In genomic region chr18:2883137-2883671, GRCh38 we compare ENCODE assay signal across 8 cellular contexts. TPM values are rescaled to one million over a fixed set of nuclear protein-coding genes. Genes with fewer than 3 reads are reported as not detected.
DNase-seq lines count a peak whose midpoint lies in the region; FAIRE-seq and TF ChIP-seq lines count a peak whose summit lies in the region.

No MANE protein-coding gene starts in this region.

- peak; percentile 88 for FAIRE-seq in urothelium cell line (lab: Jason Lieb, UNC)

- H3K4me1 ChIP-seq in esophagus muscularis mucosa (peaks cover 6 to 23% (median 17%) of the 10 kb centered on the region in 4 donors), BE2C (no peaks in the 10 kb centered on the region), colonic mucosa (no peaks in the 10 kb centered on the region)

- intact Hi-C loops in esophagus muscularis mucosa (cut with DNase I) (no loop called here), colonic mucosa (cut with DNase I) (no loop called here)

- TF ChIP-seq POLR2A in esophagus muscularis mucosa (IDR thresholded peaks at IDR 0.05; ENCODE audit: low read depth), result no peak

- H3K27ac ChIP-seq in esophagus muscularis mucosa (replicated peaks in 1 of 4) (peak overlapping the region in 1 of 4 donors; percentile 30), colonic mucosa (no peak overlapping the region)

- no peak overlapping the region for H3K9ac ChIP-seq in colonic mucosa (ENCODE audit: low read depth in 2 of 2, low read length in 2 of 2)

- 67% methylated on average over 6 of the region's 8 CpGs for WGBS in esophagus muscularis mucosa

- no peak for TF ChIP-seq EP300 in esophagus muscularis mucosa (IDR thresholded peaks at IDR 0.05)

- H3K27me3 ChIP-seq in esophagus muscularis mucosa, result no peaks in the 10 kb centered on the region
- no peaks in the 10 kb centered on the region for H3K27me3 ChIP-seq in BE2C
- H3K27me3 ChIP-seq in colonic mucosa, result no peaks in the 10 kb centered on the region

- peak; percentile 18 for DNase-seq in activated CD4-positive, alpha-beta T cell treated with anti-CD3 and anti-CD28 coated beads for 1 hour
- no peak for DNase-seq in activated CD4-positive, alpha-beta T cell treated with anti-CD3 and anti-CD28 coated beads, Interleukin-2, amount 50 U/mL, for 4 hours
- peak; percentile 78 for DNase-seq in UCSD-AML1 (lab: John Stamatoyannopoulos, UW; ENCODE audit: unreplicated experiment)
- peak; percentile 86 for DNase-seq in esophagus muscularis mucosa (ENCODE audit: extremely low spot score)
- DNase-seq in urothelium cell line (ENCODE audit: low spot score), result no peak
- no peak for DNase-seq in BE2C
- no peak for DNase-seq in colonic mucosa
- no peak for DNase-seq in cerebellar nuclear complex (lab: John Stamatoyannopoulos, UW)

- no peak for TF ChIP-seq CTCF in esophagus muscularis mucosa (IDR thresholded peaks at IDR 0.05)
- TF ChIP-seq CTCF in BE2C (IDR thresholded peaks at IDR 0.05; ENCODE audit: low read depth, low read length), result no peak
- no peak for TF ChIP-seq CTCF in colonic mucosa (IDR thresholded peaks at IDR 0.05)

- peaks cover 0 to 6% (median 0%) of the 10 kb centered on the region in 4 donors for H3K9me3 ChIP-seq in esophagus muscularis mucosa
- H3K9me3 ChIP-seq in BE2C, result no peaks in the 10 kb centered on the region
- no peaks in the 10 kb centered on the region for H3K9me3 ChIP-seq in colonic mucosa

- no peaks in the 10 kb centered on the region for H3K36me3 ChIP-seq in esophagus muscularis mucosa
- no peaks in the 10 kb centered on the region for H3K36me3 ChIP-seq in BE2C
- no peaks in the 10 kb centered on the region for H3K36me3 ChIP-seq in colonic mucosa

- H3K4me3 ChIP-seq in esophagus muscularis mucosa, result no peak overlapping the region
- no peak overlapping the region for H3K4me3 ChIP-seq in BE2C (ENCODE audit: low read depth, low read length)
- H3K4me3 ChIP-seq in colonic mucosa, result no peak overlapping the region

RNA-seq across cellular contexts. Expression of gene EMILIN2, which starts 36.4 kb away (rescaled TPM):
- 10 to 100 TPM; 10.8 to 24.2 (median 16.7) TPM for total RNA-seq in esophagus muscularis mucosa
- polyA plus RNA-seq in BE2C (2012; ENCODE audit: insufficient read depth, insufficient read length, low read depth), result 18.6 TPM
- total RNA-seq in colonic mucosa, result 10 to 100 TPM; 17.0 to 23.2 TPM

Comparison
In these comparisons a context has a peak if more than half of its experiments do, and no peak if none do; other contexts are left out.
1. DNase-seq: peak in activated CD4-positive, alpha-beta T cell treated with anti-CD3 and anti-CD28 coated beads for 1 hour (single experiment), UCSD-AML1 (single experiment) and esophagus muscularis mucosa (single experiment); none in activated CD4-positive, alpha-beta T cell treated with anti-CD3 and anti-CD28 coated beads, Interleukin-2, amount 50 U/mL, for 4 hours (0 of 2), urothelium cell line (single experiment), BE2C (single experiment), colonic mucosa (single experiment) and cerebellar nuclear complex (0 of 2).